Comparison of ENCODE assay signal across 20 cellular contexts in genomic region chr2:36701391-36701795, GRCh38. TPM values are rescaled to one million over a fixed set of nuclear protein-coding genes. Genes with fewer than 3 reads are reported as not detected.
DNase-seq lines count a peak whose midpoint lies in the region; ATAC-seq, FAIRE-seq and TF ChIP-seq lines count a peak whose summit lies in the region.
"Had no signal": no experiment of that assay in that cellular context is flagged by ENCODE, and none has a peak within 500 bp of the region (broad histone marks: within the 10 kb centered on the region; RNA-seq: fewer than 3 reads in every experiment).

No MANE protein-coding gene starts in this region.

- no peaks in the 10 kb centered on the region for H4K20me1 ChIP-seq in astrocyte (ENCODE audit: insufficient read depth, low read length)

- no peak for FAIRE-seq in astrocyte (lab: Jason Lieb, UNC)

- peak overlapping the region; percentile 12 for H2AFZ ChIP-seq in astrocyte (ENCODE audit: low read depth, low read length)

- H3K9me3 ChIP-seq in astrocyte (ENCODE audit: insufficient read depth, low read depth, low read length) = no peaks in the 10 kb centered on the region
- H3K9me3 ChIP-seq: Peyer's patch, psoas muscle had no signal

- H3K4me3 ChIP-seq in astrocyte (ENCODE audit: insufficient read depth, low read depth, low read length) (no peak overlapping the region), fibroblast of villous mesenchyme (ENCODE audit: low read depth, low read length) (no peak overlapping the region)
- H3K4me3 ChIP-seq: Peyer's patch, psoas muscle had no signal

- no peaks in the 10 kb centered on the region for H3K36me3 Mint-ChIP-seq in astrocyte (ENCODE audit: low read depth, unreplicated experiment)
- no peaks in the 10 kb centered on the region for H3K36me3 Mint-ChIP-seq in natural killer cell treated with Interleukin-12 subunit alpha and Interleukin-12 subunit beta and Interleukin-15 and Interleukin-18, amount 100 ng/mL, for 72 hours
- H3K36me3 Mint-ChIP-seq: CD4-positive, CD25-positive, alpha-beta regulatory T cell had no signal

- peaks cover 6% of the 10 kb centered on the region for H3K4me1 Mint-ChIP-seq in astrocyte (ENCODE audit: low read depth, unreplicated experiment)
- H3K4me1 Mint-ChIP-seq in natural killer cell treated with Interleukin-12 subunit alpha and Interleukin-12 subunit beta and Interleukin-15 and Interleukin-18, amount 100 ng/mL, for 72 hours (ENCODE audit: low read depth in 2 of 2) = no peaks in the 10 kb centered on the region
- H3K4me1 Mint-ChIP-seq: CD4-positive, CD25-positive, alpha-beta regulatory T cell had no signal

- no peak for ATAC-seq in natural killer cell treated with Interleukin-12 subunit alpha and Interleukin-12 subunit beta and Interleukin-15 and Interleukin-18, amount 100 ng/mL, for 72 hours
- ATAC-seq: activated CD4-positive, CD25-positive, alpha-beta regulatory T cell treated with anti-CD3 and anti-CD28 coated beads, Interleukin-2, amount 50 U/mL, for 24 hours; psoas muscle had no signal

- peak; percentile 31 for DNase-seq in SIG-M5 treated with dmso at 0.1 percent for 504 hours (lab: John Stamatoyannopoulos, UW; ENCODE audit: unreplicated experiment)
- no peak for DNase-seq in SIG-M5 (lab: John Stamatoyannopoulos, UW)
- peak; percentile 46 for DNase-seq in astrocyte (ENCODE audit: low read depth)
- peak; percentile 10 for DNase-seq in fibroblast of villous mesenchyme (ENCODE audit: low read depth)
- DNase-seq in renal cortical epithelial cell (ENCODE audit: low read depth) = peak; percentile 82
- DNase-seq in NCI-H1105 (lab: John Stamatoyannopoulos, UW) = no peak
- DNase-seq in natural killer cell treated with Interleukin-12 subunit alpha and Interleukin-12 subunit beta and Interleukin-15 and Interleukin-18, amount 100 ng/mL, for 72 hours (ENCODE audit: low spot score) = no peak
- DNase-seq in NCI-H526 (lab: John Stamatoyannopoulos, UW) = no peak
- DNase-seq: activated gamma-delta T cell treated with Interleukin-2 at 50 U/mL for 16 hours; CD4-positive, CD25-positive, alpha-beta regulatory T cell; DND-41; effector memory CD4-positive, alpha-beta T cell; NCI-H1694 treated with DMSO at 0.1 percent for 48 hours; NCI-H524 treated with DMSO at 0.1 percent for 48 hours; Peyer's patch; psoas muscle had no signal

- H3K9ac ChIP-seq in astrocyte (ENCODE audit: low read length) = no peak overlapping the region

- peaks cover 3% of the 10 kb centered on the region for H3K9me3 Mint-ChIP-seq in astrocyte (ENCODE audit: unreplicated experiment)
- H3K9me3 Mint-ChIP-seq in natural killer cell treated with Interleukin-12 subunit alpha and Interleukin-12 subunit beta and Interleukin-15 and Interleukin-18, amount 100 ng/mL, for 72 hours = no peaks in the 10 kb centered on the region
- H3K9me3 Mint-ChIP-seq: CD4-positive, CD25-positive, alpha-beta regulatory T cell had no signal

- no peak overlapping the region for H3K4me3 Mint-ChIP-seq in astrocyte (ENCODE audit: unreplicated experiment)
- no peak overlapping the region for H3K4me3 Mint-ChIP-seq in natural killer cell treated with Interleukin-12 subunit alpha and Interleukin-12 subunit beta and Interleukin-15 and Interleukin-18, amount 100 ng/mL, for 72 hours
- H3K4me3 Mint-ChIP-seq: CD4-positive, CD25-positive, alpha-beta regulatory T cell had no signal

- peaks cover 18% of the 10 kb centered on the region for H3K4me1 ChIP-seq in astrocyte (ENCODE audit: insufficient read depth, low read length)
- H3K4me1 ChIP-seq: Peyer's patch, psoas muscle had no signal

- no peaks in the 10 kb centered on the region for H3K36me3 ChIP-seq in astrocyte (ENCODE audit: insufficient read depth, low read length)
- H3K36me3 ChIP-seq: Peyer's patch had no signal

- H3K27ac Mint-ChIP-seq in astrocyte (ENCODE audit: unreplicated experiment) = no peak overlapping the region
- no peak overlapping the region for H3K27ac Mint-ChIP-seq in natural killer cell treated with Interleukin-12 subunit alpha and Interleukin-12 subunit beta and Interleukin-15 and Interleukin-18, amount 100 ng/mL, for 72 hours
- H3K27ac Mint-ChIP-seq: CD4-positive, CD25-positive, alpha-beta regulatory T cell had no signal

- no peak overlapping the region for H3K27ac ChIP-seq in astrocyte (ENCODE audit: low read depth, low read length)
- H3K27ac ChIP-seq: 22Rv1, Peyer's patch, psoas muscle had no signal

- H3K79me2 ChIP-seq in astrocyte (ENCODE audit: insufficient read depth, low read length) = no peaks in the 10 kb centered on the region

- no peaks in the 10 kb centered on the region for H3K27me3 ChIP-seq in astrocyte (ENCODE audit: insufficient read depth, low read length)
- H3K27me3 ChIP-seq: Peyer's patch had no signal

- TF ChIP-seq CTCF in astrocyte (IDR thresholded peaks at IDR 0.05; ENCODE audit: insufficient read depth, low read depth, low read length) (no peak), fibroblast of villous mesenchyme (IDR thresholded peaks at IDR 0.05; ENCODE audit: insufficient read depth, low read depth, low read length) (peak; percentile 27)

- H3K4me2 ChIP-seq in astrocyte (ENCODE audit: low read length) = peak overlapping the region; percentile 1

- peaks cover 3% of the 10 kb centered on the region for H3K27me3 Mint-ChIP-seq in astrocyte (ENCODE audit: low read depth, unreplicated experiment)
- peaks cover 2 to 6% of the 10 kb centered on the region in 2 donors for H3K27me3 Mint-ChIP-seq in natural killer cell treated with Interleukin-12 subunit alpha and Interleukin-12 subunit beta and Interleukin-15 and Interleukin-18, amount 100 ng/mL, for 72 hours

RNA-seq across cellular contexts. Expression of gene VIT, which starts 4.9 kb away (rescaled TPM):
- total RNA-seq in astrocyte (not detected in 2 replicates), fibroblast of villous mesenchyme (under 0.01 TPM in 1 of 2 replicates, not detected in the other), renal cortical epithelial cell (0.15 and 0.52 TPM in 2 replicates)
- total RNA-seq in natural killer cell treated with Interleukin-12 subunit alpha and Interleukin-12 subunit beta and Interleukin-15 and Interleukin-18, amount 100 ng/mL, for 72 hours = not detected
- total RNA-seq: CD4-positive, CD25-positive, alpha-beta regulatory T cell; T-helper 1 cell treated with Interleukin-12 subunit alpha and Interleukin-12 subunit beta and Interleukin-4 antibody, amounts not matched to agents 30 ng/mL and 1 ng/mL, for 36 hours; temporal lobe had no signal

Comparison
In these comparisons a context has a peak if more than half of its experiments do, and no peak if none do; other contexts are left out.
1. DNase-seq: peak in SIG-M5 treated with dmso at 0.1 percent for 504 hours (single experiment), astrocyte (single experiment), fibroblast of villous mesenchyme (single experiment) and renal cortical epithelial cell (single experiment); none in SIG-M5 (single experiment), NCI-H1105 (single experiment), natural killer cell treated with Interleukin-12 subunit alpha and Interleukin-12 subunit beta and Interleukin-15 and Interleukin-18, amount 100 ng/mL, for 72 hours (single experiment) and NCI-H526 (0 of 2).